13 cellular contexts compared by ENCODE assay signal in genomic region chr3:49799761-49800160, GRCh38. TPM values are rescaled to one million over a fixed set of nuclear protein-coding genes. Genes with fewer than 3 reads are reported as not detected.
DNase-seq lines count a peak whose midpoint lies in the region; ATAC-seq and TF ChIP-seq lines count a peak whose summit lies in the region.
"Had no signal": no experiment of that assay in that cellular context is flagged by ENCODE, and none has a peak within 500 bp of the region (broad histone marks: within the 10 kb centered on the region; RNA-seq: fewer than 3 reads in every experiment).

Gene CDHR4, minus strand, starts transcription at chr3:49799873. Its CDS starts 61 bp downstream, at chr3:49799812.

- peak; percentile 45 for DNase-seq in SIG-M5 treated with dmso at 0.1 percent for 504 hours (lab: John Stamatoyannopoulos, UW; ENCODE audit: unreplicated experiment)
- DNase-seq in SIG-M5 (lab: John Stamatoyannopoulos, UW): no peak
- DNase-seq in RWPE1 (ENCODE audit: low spot score): peak; percentile 79
- DNase-seq in fibroblast of peridontal ligament (ENCODE audit: extremely low read depth): peak; percentile 82
- peak; percentile 30 to 65 for DNase-seq in tibial nerve (ENCODE audit: low spot score in 2 of 2)
- DNase-seq in NOMO-1 treated with dmso at 0.1 percent for 144 hours (lab: John Stamatoyannopoulos, UW; ENCODE audit: unreplicated experiment): no peak
- DNase-seq in COR-L47 (lab: John Stamatoyannopoulos, UW): no peak
- DNase-seq: NCI-H1930, retina, RPMI8226 had no signal

- no peak for TF ChIP-seq POLR2A in tibial nerve (IDR thresholded peaks at IDR 0.05)

- H3K9me3 ChIP-seq in tibial nerve: no peaks in the 10 kb centered on the region
- H3K9me3 ChIP-seq: left lung had no signal

- CTCF ChIA-PET in RWPE1 (lab: Yijun Ruan, JAX): interaction anchor here (5.7 kb wide), 1 partner anchor 40 kb away, joined by 40 read pairs; no protein-coding TSS in a partner anchor

- no peak within 1 kb of the TSS for H3K4me3 ChIP-seq in tibial nerve
- H3K4me3 ChIP-seq: left lung had no signal

- TF ChIP-seq EP300 in tibial nerve (IDR thresholded peaks at IDR 0.05): peak in 1 of 2 donors; percentile 38

- ATAC-seq in HG03354 (IDR thresholded peaks at IDR 0.05; ENCODE audit: poor library complexity, severe bottlenecking, unreplicated experiment): no peak
- ATAC-seq: activated CD4-positive, CD25-positive, alpha-beta regulatory T cell treated with anti-CD3 and anti-CD28 coated beads, Interleukin-2, amount 50 U/mL, for 24 hours; left lung had no signal

- H3K27ac ChIP-seq in RWPE1 (peak within 1 kb of the TSS; percentile 73), tibial nerve (peak within 1 kb of the TSS in 2 of 4 donors; percentile 46 to 67)
- H3K27ac ChIP-seq: left lung had no signal

- TF ChIP-seq CTCF in RWPE1 (conservative IDR thresholded peaks at IDR 0.05; ENCODE audit: low read depth) (no peak), tibial nerve (IDR thresholded peaks at IDR 0.05) (no peak)

- no peaks in the 10 kb centered on the region for H3K36me3 ChIP-seq in tibial nerve
- H3K36me3 ChIP-seq: left lung had no signal

- peaks cover 0 to 34% (median 12%) of the 10 kb centered on the region in 4 donors for H3K4me1 ChIP-seq in tibial nerve

- no peaks in the 10 kb centered on the region for H3K27me3 ChIP-seq in tibial nerve
- H3K27me3 ChIP-seq: left lung had no signal

- POLR2A ChIA-PET in RWPE1 (lab: Yijun Ruan, JAX; ENCODE audit: low non-redundant PET): no interaction called here

- 46 to 54% methylated on average over 4 of the region's 4 CpGs for WGBS in tibial nerve, 2 donors

RNA-seq across cellular contexts. Expression of gene CDHR4, which starts in this region (rescaled TPM):
- 1 to 10 TPM in 2 of 4 donors, not detected in 2; 1.3 to 1.4 TPM for total RNA-seq in tibial nerve

Comparison
In these comparisons a context has a peak if more than half of its experiments do, and no peak if none do; other contexts are left out.
1. DNase-seq: peak in SIG-M5 treated with dmso at 0.1 percent for 504 hours (single experiment), RWPE1 (single experiment), fibroblast of peridontal ligament (single experiment) and tibial nerve (2 of 2); none in SIG-M5 (single experiment), NOMO-1 treated with dmso at 0.1 percent for 144 hours (single experiment) and COR-L47 (single experiment).